22 cellular contexts compared by ENCODE assay signal in the genomic region with DNA sequence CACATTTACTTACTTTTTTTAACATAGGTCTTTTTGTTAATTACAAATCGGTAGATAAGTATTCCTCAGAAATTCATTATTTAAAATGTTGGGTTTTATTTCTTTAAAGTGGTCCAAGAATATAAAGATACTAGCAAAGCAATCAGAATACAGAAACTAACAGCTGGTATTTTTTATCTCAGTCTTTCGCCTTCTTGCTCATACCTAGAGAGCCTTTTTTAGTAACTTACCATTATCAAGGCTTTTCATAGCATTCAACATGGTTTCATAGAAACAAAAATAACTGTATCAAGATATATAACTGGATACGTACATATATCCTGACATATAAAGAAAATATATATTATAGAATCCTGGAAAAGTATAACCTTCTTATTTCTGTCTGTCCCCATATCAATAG.
"Had no signal": no experiment of that assay in that cellular context is flagged by ENCODE, and none has a peak within 500 bp of the region (broad histone marks: within the 10 kb centered on the region; RNA-seq: fewer than 3 reads in every experiment).

No MANE protein-coding gene starts in this region.

- H3K27me3 ChIP-seq: foreskin keratinocyte, right lobe of liver, tibial artery had no signal

- H3K9me3 ChIP-seq: lower lobe of right lung, right lobe of liver, tibial artery had no signal

- H3K27me3 Mint-ChIP-seq: central memory CD8-positive, alpha-beta T cell; stimulated activated naive CD8-positive, alpha-beta T cell treated with anti-CD3 and anti-CD28 coated beads, Interleukin-15, Interleukin-2, amounts not matched to agents 100 ng/mL and 50 ng/mL, for 24 hours had no signal

- H3K36me3 ChIP-seq: lower lobe of right lung, right lobe of liver, tibial artery had no signal

- H3K4me1 Mint-ChIP-seq: activated naive CD8-positive, alpha-beta T cell treated with anti-CD3 and anti-CD28 coated beads for 36 hours; central memory CD8-positive, alpha-beta T cell; naive B cell had no signal

- DNase-seq: activated CD4-positive, alpha-beta T cell treated with anti-CD3 and anti-CD28 coated beads for 1 hour; activated CD4-positive, alpha-beta T cell treated with anti-CD3 and anti-CD28 coated beads, Interleukin-2, amount 50 U/mL, for 1 hour; activated CD8-positive, alpha-beta memory T cell treated with anti-CD3 and anti-CD28 coated beads, Interleukin-2, amount 50 U/mL, for 4 hours; activated CD8-positive, alpha-beta T cell treated with anti-CD3 and anti-CD28 coated beads, Interleukin-2, amount 10 ng/mL, durations not matched to agents 7 days and 5 days; activated naive CD4-positive, alpha-beta T cell treated with Interleukin-2 at 50 U/mL for 16 hours; activated naive CD8-positive, alpha-beta T cell treated with anti-CD3 and anti-CD28 coated beads for 36 hours; activated T-cell treated with anti-CD3 and anti-CD28 coated beads, Interleukin-2, amount 50 U/mL, for 4 hours; effector memory CD4-positive, alpha-beta T cell; foreskin keratinocyte; kidney; lower lobe of right lung; naive B cell; occipital lobe; right lobe of liver; stimulated activated CD4-positive, alpha-beta T cell treated with anti-CD3 and anti-CD28 coated beads, Interleukin-1b, Interleukin-23, amount 100 ng/mL, for 48 hours; substantia nigra; tibial artery had no signal

- H3K4me3 ChIP-seq: lower lobe of right lung, right lobe of liver, skin epidermis, tibial artery had no signal

- H3K36me3 Mint-ChIP-seq: activated naive CD8-positive, alpha-beta T cell treated with anti-CD3 and anti-CD28 coated beads for 36 hours; naive B cell had no signal

- H3K4me1 ChIP-seq: foreskin keratinocyte, lower lobe of right lung, right lobe of liver, tibial artery had no signal

- H3K27ac ChIP-seq: foreskin keratinocyte, lower lobe of right lung, right lobe of liver, skin epidermis, tibial artery had no signal

- H3K27ac Mint-ChIP-seq: activated CD8-positive, alpha-beta T cell treated with anti-CD3 and anti-CD28 coated beads, Interleukin-2, amount 10 ng/mL, durations not matched to agents 7 days and 5 days; activated naive CD8-positive, alpha-beta T cell treated with anti-CD3 and anti-CD28 coated beads for 36 hours; activated T-helper 2 cell treated with anti-CD3 and anti-CD28 coated beads, Interferon-gamma antibody, Interleukin-2, Interleukin-4, amounts not matched to agents 10 μg/mL and 5 μg/mL and 100 μg/mL, durations not matched to agents 14 hours and 24 hours and 36 hours; naive B cell; stimulated activated naive CD8-positive, alpha-beta T cell treated with anti-CD3 and anti-CD28 coated beads, Interleukin-15, Interleukin-2, amounts not matched to agents 100 ng/mL and 50 ng/mL, for 24 hours had no signal

- ATAC-seq: activated CD8-positive, alpha-beta T cell treated with anti-CD3 and anti-CD28 coated beads, Interleukin-2, amount 10 ng/mL, durations not matched to agents 7 days and 5 days; activated T-cell treated with anti-CD3 and anti-CD28 coated beads, Interleukin-2, amount 50 U/mL, for 4 hours; foreskin keratinocyte; lower lobe of right lung; right lobe of liver had no signal

- H3K4me3 Mint-ChIP-seq: activated CD8-positive, alpha-beta T cell treated with anti-CD3 and anti-CD28 coated beads, Interleukin-2, amount 10 ng/mL, durations not matched to agents 7 days and 5 days; activated naive CD8-positive, alpha-beta T cell treated with anti-CD3 and anti-CD28 coated beads for 36 hours; activated T-cell treated with anti-CD3 and anti-CD28 coated beads, Interleukin-2, amount 50 U/mL, for 4 hours; central memory CD8-positive, alpha-beta T cell; naive B cell; neural crest cell; stimulated activated naive CD8-positive, alpha-beta T cell treated with anti-CD3 and anti-CD28 coated beads, Interleukin-15, Interleukin-2, amounts not matched to agents 100 ng/mL and 50 ng/mL, for 24 hours had no signal

- H3K9me3 Mint-ChIP-seq: activated naive CD8-positive, alpha-beta T cell treated with anti-CD3 and anti-CD28 coated beads for 36 hours; activated T-cell treated with anti-CD3 and anti-CD28 coated beads, Interleukin-2, amount 50 U/mL, for 4 hours; activated T-helper 2 cell treated with anti-CD3 and anti-CD28 coated beads, Interferon-gamma antibody, Interleukin-2, Interleukin-4, amounts not matched to agents 10 μg/mL and 5 μg/mL and 100 μg/mL, durations not matched to agents 14 hours and 24 hours and 36 hours had no signal
